ENCODE assay signal across 8 cellular contexts in genomic region chr19:7348587-7349230, GRCh38. TPM values are rescaled to one million over a fixed set of nuclear protein-coding genes. Genes with fewer than 3 reads are reported as not detected.
DNase-seq lines count a peak whose midpoint lies in the region; ATAC-seq and TF ChIP-seq lines count a peak whose summit lies in the region.

Gene ARHGEF18 (plus strand): TSS chr19:7348937. CDS start chr19:7362891, 13,954 bp downstream.

- peaks cover 7% of the 10 kb centered on the region for H3K9me3 Mint-ChIP-seq in T-helper 2 cell treated with Interferon-gamma antibody and Interleukin-4, amounts not matched to agents 5 μg/mL and 100 μg/mL, for 36 hours
- no peaks in the 10 kb centered on the region for H3K9me3 Mint-ChIP-seq in central memory CD8-positive, alpha-beta T cell

- intact Hi-C loops in vagina (cut with DNase I) = no loop called here

- H3K4me3 Mint-ChIP-seq in T-helper 2 cell treated with Interferon-gamma antibody and Interleukin-4, amounts not matched to agents 5 μg/mL and 100 μg/mL, for 36 hours = peak within 1 kb of the TSS; percentile 90
- H3K4me3 Mint-ChIP-seq in central memory CD8-positive, alpha-beta T cell = peak within 1 kb of the TSS; percentile 99

- ATAC-seq in central memory CD8-positive, alpha-beta T cell (replicated peaks; ENCODE audit: extremely low read depth, poor library complexity, severe bottlenecking) = peak; percentile 66
- no peak for ATAC-seq in HG03025 (IDR thresholded peaks at IDR 0.05; ENCODE audit: low FRiP score, unreplicated experiment)

- CTCF ChIA-PET in HEK293T (lab: Yijun Ruan, JAX) = no interaction called here

- TF ChIP-seq POLR2A in vagina (IDR thresholded peaks at IDR 0.05) = no peak

- DNase-seq in GM20000 (ENCODE audit: low spot score) (peak; percentile 48), myocyte (ENCODE audit: low read depth) (no peak), vagina (ENCODE audit: extremely low spot score in 2 of 2) (no peak), HEK293T (ENCODE audit: extremely low spot score) (no peak), NCI-H526 treated with DMSO at 0.1 percent for 48 hours (lab: John Stamatoyannopoulos, UW) (no peak)
- DNase-seq in T-helper 2 cell treated with Interferon-gamma antibody and Interleukin-4, amounts not matched to agents 5 μg/mL and 100 μg/mL, for 36 hours (ENCODE audit: low spot score) = peak; percentile 20
- DNase-seq in central memory CD8-positive, alpha-beta T cell (ENCODE audit: low spot score in 2 of 2) = peak in 1 of 2 donors; percentile 28

- H3K4me3 ChIP-seq in vagina = no peak within 1 kb of the TSS

- peak within 1 kb of the TSS; percentile 86 for H3K27ac Mint-ChIP-seq in T-helper 2 cell treated with Interferon-gamma antibody and Interleukin-4, amounts not matched to agents 5 μg/mL and 100 μg/mL, for 36 hours
- peak within 1 kb of the TSS; percentile 93 for H3K27ac Mint-ChIP-seq in central memory CD8-positive, alpha-beta T cell (ENCODE audit: low read depth)

- H3K4me1 Mint-ChIP-seq in T-helper 2 cell treated with Interferon-gamma antibody and Interleukin-4, amounts not matched to agents 5 μg/mL and 100 μg/mL, for 36 hours (ENCODE audit: low read depth) = peaks cover 45% of the 10 kb centered on the region
- peaks cover 65% of the 10 kb centered on the region for H3K4me1 Mint-ChIP-seq in central memory CD8-positive, alpha-beta T cell

- no peak within 1 kb of the TSS for H3K27ac ChIP-seq in vagina

- H3K4me1 ChIP-seq in vagina = no peaks in the 10 kb centered on the region

- no peaks in the 10 kb centered on the region for H3K27me3 ChIP-seq in vagina

- POLR2A ChIA-PET in HEK293T (lab: Yijun Ruan, JAX) = interaction anchor here (1.2 kb wide), 1 partner anchor 249 kb away, joined by 5 read pairs; no protein-coding TSS in a partner anchor

- H3K36me3 Mint-ChIP-seq in T-helper 2 cell treated with Interferon-gamma antibody and Interleukin-4, amounts not matched to agents 5 μg/mL and 100 μg/mL, for 36 hours (ENCODE audit: low read depth) = peaks cover 33% of the 10 kb centered on the region
- peaks cover 43% of the 10 kb centered on the region for H3K36me3 Mint-ChIP-seq in central memory CD8-positive, alpha-beta T cell (ENCODE audit: insufficient read depth)

- H3K27me3 Mint-ChIP-seq in T-helper 2 cell treated with Interferon-gamma antibody and Interleukin-4, amounts not matched to agents 5 μg/mL and 100 μg/mL, for 36 hours (ENCODE audit: low read depth) = no peaks in the 10 kb centered on the region
- H3K27me3 Mint-ChIP-seq in central memory CD8-positive, alpha-beta T cell = no peaks in the 10 kb centered on the region

- H3K9me3 ChIP-seq in vagina = no peaks in the 10 kb centered on the region

- H3K36me3 ChIP-seq in vagina = no peaks in the 10 kb centered on the region

- TF ChIP-seq CTCF in GM20000 (IDR thresholded peaks at IDR 0.05; ENCODE audit: extremely low read depth, missing control alignments) = no peak
- TF ChIP-seq CTCF in vagina (IDR thresholded peaks at IDR 0.05) = no peak

TF ChIP-seq in HEK293T, 16 proteins besides CTCF, POLR2A, EP300 and RAD21:
- no peak for TF ChIP-seq SUZ12 (IDR thresholded peaks at IDR 0.05)
- TF ChIP-seq CTBP1 (IDR thresholded peaks at IDR 0.05; ENCODE audit: borderline replicate concordance) = no peak
- no peak for TF ChIP-seq FOXK2 (IDR thresholded peaks at IDR 0.05)
- no peak for TF ChIP-seq SP1 (IDR thresholded peaks at IDR 0.05)
- no peak for TF ChIP-seq HDGF (IDR thresholded peaks at IDR 0.05; ENCODE audit: borderline replicate concordance)
- TF ChIP-seq ZNF384 (IDR thresholded peaks at IDR 0.05) = no peak
- TF ChIP-seq LEF1 (IDR thresholded peaks at IDR 0.05; ENCODE audit: borderline replicate concordance) = no peak
- no peak for TF ChIP-seq TARDBP (IDR thresholded peaks at IDR 0.05)
- TF ChIP-seq PKNOX1 (IDR thresholded peaks at IDR 0.05) = no peak

RNA-seq across cellular contexts. Expression of gene ARHGEF18, which starts in this region (rescaled TPM):
- total RNA-seq in myocyte (37.9 and 43.6 TPM in 2 replicates), vagina (28.5 TPM)
- polyA plus RNA-seq in myocyte (2012) = 29.5 TPM

Comparison
In these comparisons a context has a peak if more than half of its experiments do, and no peak if none do; other contexts are left out.
1. DNase-seq: peak in GM20000 (single experiment) and T-helper 2 cell treated with Interferon-gamma antibody and Interleukin-4, amounts not matched to agents 5 μg/mL and 100 μg/mL, for 36 hours (single experiment); none in myocyte (single experiment), vagina (0 of 2), HEK293T (single experiment) and NCI-H526 treated with DMSO at 0.1 percent for 48 hours (single experiment).